7 cellular contexts compared by ENCODE assay signal in genomic region chr5:98750693-98751092, GRCh38. TPM values are rescaled to one million over a fixed set of nuclear protein-coding genes. Genes with fewer than 3 reads are reported as not detected.
DNase-seq lines count a peak whose midpoint lies in the region; ATAC-seq and TF ChIP-seq lines count a peak whose summit lies in the region.

No MANE protein-coding gene starts in this region.

- TF ChIP-seq CTCF in neural crest cell (conservative IDR thresholded peaks at IDR 0.05): peak; percentile 57

- DNase-seq in SK-N-DZ (ENCODE audit: low spot score) (peak; percentile 47), neural crest cell (ENCODE audit: low read depth, low spot score) (no peak), amniotic stem cell (lab: John Stamatoyannopoulos, UW) (no peak), HPDE6-E6E7 (ENCODE audit: extremely low spot score) (no peak)
- no peak for DNase-seq in activated CD4-positive, alpha-beta T cell treated with anti-CD3 and anti-CD28 coated beads for 4 hours

- peaks cover 5% of the 10 kb centered on the region for H3K36me3 Mint-ChIP-seq in neural crest cell (ENCODE audit: low read depth)

- H3K27ac Mint-ChIP-seq in neural crest cell (ENCODE audit: unreplicated experiment): no peak overlapping the region

- peaks cover 9% of the 10 kb centered on the region for H3K4me1 Mint-ChIP-seq in neural crest cell

- H3K4me3 Mint-ChIP-seq in neural crest cell: no peak overlapping the region

- no peaks in the 10 kb centered on the region for H3K27me3 Mint-ChIP-seq in neural crest cell (ENCODE audit: low read depth)

- H3K9me3 Mint-ChIP-seq in neural crest cell: peaks cover 5% of the 10 kb centered on the region

- ATAC-seq in GM18858 (IDR thresholded peaks at IDR 0.05; ENCODE audit: unreplicated experiment) (peak; percentile 81), HG02870 (IDR thresholded peaks at IDR 0.05; ENCODE audit: unreplicated experiment) (peak; percentile 80)

RNA-seq across cellular contexts. Expression of gene RGMB, which starts 22.8 kb away (rescaled TPM):
- 25.6 and 29.0 TPM in 2 replicates for polyA plus RNA-seq in SK-N-DZ (2014; cell fraction: cytosol; rRNA removed)
- 31.1 and 46.0 TPM in 2 replicates for polyA plus RNA-seq in SK-N-DZ (2014; cell fraction: nucleus; rRNA removed)
- total RNA-seq in neural crest cell: 98.3 and 99.4 TPM in 2 replicates
